ENCODE assay signal across 8 cellular contexts in genomic region chr4:48578132-48578964, GRCh38.
A peak's percentile ranks its signal among the peaks of the same experiment; 100 is the strongest.
DNase-seq lines count a peak whose midpoint lies in the region; ATAC-seq and TF ChIP-seq lines count a peak whose summit lies in the region.

No MANE protein-coding gene starts in this region.

- TF ChIP-seq CTCF in left ventricle myocardium inferior (IDR thresholded peaks at IDR 0.05; ENCODE audit: borderline replicate concordance) = peak; percentile 92

- ATAC-seq in GM21723 (IDR thresholded peaks at IDR 0.05; ENCODE audit: unreplicated experiment) = peak; percentile 87
- ATAC-seq in HG02840 (IDR thresholded peaks at IDR 0.05; ENCODE audit: low FRiP score, unreplicated experiment) = no peak

- H3K9me3 ChIP-seq in adipocyte (ENCODE audit: control insufficient read depth, low read length) = no peaks in the 10 kb centered on the region
- H3K9me3 ChIP-seq in left ventricle myocardium inferior (replicated peaks) = no peaks in the 10 kb centered on the region

- H3K27ac ChIP-seq in left ventricle myocardium inferior (replicated peaks) = no peak overlapping the region

- peak; percentile 11 for DNase-seq in GF-D8 (lab: John Stamatoyannopoulos, UW)
- peak; percentile 89 to 92 for DNase-seq in Kasumi-1 (lab: John Stamatoyannopoulos, UW)
- peak; percentile 77 for DNase-seq in RKO (ENCODE audit: low spot score)
- peak; percentile 92 for DNase-seq in adipocyte (ENCODE audit: low read depth)
- no peak for DNase-seq in left ventricle myocardium inferior
- DNase-seq in renal cortical epithelial cell (ENCODE audit: low read depth) = peak; percentile 71

- H3K4me1 ChIP-seq in adipocyte (ENCODE audit: control insufficient read depth, insufficient read depth, low read length) = peaks cover 7% of the 10 kb centered on the region
- no peaks in the 10 kb centered on the region for H3K4me1 ChIP-seq in left ventricle myocardium inferior

- H3K9ac ChIP-seq in adipocyte (ENCODE audit: low read length) = no peak overlapping the region

- no peaks in the 10 kb centered on the region for H3K27me3 ChIP-seq in adipocyte (replicated peaks; ENCODE audit: control insufficient read depth, insufficient read depth, low read length)
- no peaks in the 10 kb centered on the region for H3K27me3 ChIP-seq in left ventricle myocardium inferior (ENCODE audit: low read depth)

- H3K36me3 ChIP-seq in adipocyte (ENCODE audit: control insufficient read depth, insufficient read depth, low read length, severe bottlenecking) (peaks cover 21% of the 10 kb centered on the region), left ventricle myocardium inferior (peaks cover 61% of the 10 kb centered on the region)

- no peak overlapping the region for H3K4me3 ChIP-seq in adipocyte (ENCODE audit: low read length)
- no peak overlapping the region for H3K4me3 ChIP-seq in left ventricle myocardium inferior

- intact Hi-C loops in left ventricle myocardium inferior (cut with micrococcal nuclease) = loop anchor here (5.0 to 10.0 kb wide), 3 partner anchors 104 to 384 kb away; no protein-coding TSS in a partner anchor
